Comparison of ENCODE assay signal across 8 cellular contexts in the genomic region with DNA sequence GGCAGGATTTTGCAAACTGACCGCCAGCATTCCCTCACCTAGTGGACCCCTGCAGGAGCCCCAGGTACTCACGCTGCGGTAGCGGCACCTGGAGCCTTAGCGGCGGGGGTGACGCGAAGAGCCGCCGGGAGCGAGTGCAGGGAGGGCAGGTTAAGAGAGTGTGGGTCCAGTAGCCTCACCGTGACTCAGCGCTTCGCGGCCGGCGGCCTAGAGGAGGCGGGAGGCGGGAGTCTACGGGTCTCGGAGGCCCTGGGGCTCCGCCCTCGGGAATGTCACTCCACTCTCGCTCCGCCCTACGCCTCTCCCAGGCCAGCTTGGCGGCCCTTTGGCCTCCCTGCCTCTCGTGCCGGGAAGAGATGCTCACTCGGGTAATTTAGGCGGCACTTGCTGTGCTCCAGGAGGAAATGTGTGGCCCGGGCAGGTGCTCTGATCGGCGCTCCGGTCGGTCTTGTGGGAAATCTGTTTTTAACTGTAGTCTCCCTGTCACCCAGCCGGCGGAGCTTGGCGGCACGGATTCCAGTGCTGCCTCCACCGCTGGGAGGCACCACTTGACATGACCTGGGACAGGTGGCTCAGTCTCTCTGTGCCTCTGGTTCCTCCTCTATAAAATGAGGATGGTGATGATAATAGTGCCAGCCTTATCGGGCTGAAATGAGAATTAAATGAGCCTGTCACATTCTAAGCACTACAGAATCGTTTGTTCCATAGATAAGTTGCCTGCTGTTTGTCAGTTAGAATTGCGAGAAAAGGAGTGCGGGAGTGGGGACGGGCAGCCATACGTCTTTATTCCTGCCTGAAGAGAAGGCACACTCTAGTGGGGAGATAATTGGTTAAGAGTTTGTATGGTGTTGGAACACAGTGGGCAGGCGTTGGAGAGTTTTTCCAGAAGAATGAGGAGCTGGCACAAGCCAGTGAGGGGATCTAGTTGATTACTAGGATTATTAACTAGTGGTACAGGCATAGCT. TPM values are rescaled to one million over a fixed set of nuclear protein-coding genes. Genes with fewer than 3 reads are reported as not detected.
DNase-seq lines count a peak whose midpoint lies in the region; ATAC-seq and TF ChIP-seq lines count a peak whose summit lies in the region.

PIR (minus strand) TSS at position 216 of the 965 bp plus-strand sequence. CDS start 2,076 bp downstream, outside the sequence.

- H3K36me3 Mint-ChIP-seq in activated CD4-positive, alpha-beta T cell treated with anti-CD3 and anti-CD28 coated beads, Interleukin-2, amount 10 ng/mL, durations not matched to agents 7 days and 5 days (ENCODE audit: low read depth) = no peaks in the 10 kb centered on the region

- peak within 1 kb of the TSS; percentile 76 for H3K4me3 Mint-ChIP-seq in activated CD4-positive, alpha-beta T cell treated with anti-CD3 and anti-CD28 coated beads, Interleukin-2, amount 10 ng/mL, durations not matched to agents 7 days and 5 days

- DNase-seq in BE2C = peak; percentile 88
- peak; percentile 52 for DNase-seq in GM19238 (ENCODE audit: insufficient read length, low spot score)
- peak; percentile 81 for DNase-seq in NCI-H510A treated with DMSO at 0.1 percent for 48 hours (lab: John Stamatoyannopoulos, UW)
- peak; percentile 34 for DNase-seq in activated CD4-positive, alpha-beta T cell treated with anti-CD3 and anti-CD28 coated beads, Interleukin-2, amount 10 ng/mL, durations not matched to agents 7 days and 5 days
- DNase-seq in dorsolateral prefrontal cortex = peak; percentile 62 to 90 (median 83)
- peak; percentile 89 to 95 (median 91) for DNase-seq in right lobe of liver
- peak in 2 of 3 donors; percentile 3 to 24 for DNase-seq in stimulated activated CD4-positive, alpha-beta T cell treated with anti-CD3 and anti-CD28 coated beads, TNF-alpha, amount 100 ng/mL, for 1 hour (ENCODE audit: low read depth in 3 of 3, low spot score in 1 of 3)

- peaks cover 14% of the 10 kb centered on the region for H3K4me1 Mint-ChIP-seq in activated CD4-positive, alpha-beta T cell treated with anti-CD3 and anti-CD28 coated beads, Interleukin-2, amount 10 ng/mL, durations not matched to agents 7 days and 5 days

- peak within 1 kb of the TSS in 57 of 59 donors; percentile 15 to 89 (median 75) for H3K27ac ChIP-seq in dorsolateral prefrontal cortex
- H3K27ac ChIP-seq in right lobe of liver = peak within 1 kb of the TSS; percentile 22 to 61 (median 31)

- H3K4me1 ChIP-seq in BE2C (no peaks in the 10 kb centered on the region), right lobe of liver (no peaks in the 10 kb centered on the region)

- H3K9me3 Mint-ChIP-seq in activated CD4-positive, alpha-beta T cell treated with anti-CD3 and anti-CD28 coated beads, Interleukin-2, amount 10 ng/mL, durations not matched to agents 7 days and 5 days = no peaks in the 10 kb centered on the region

- intact Hi-C loops in dorsolateral prefrontal cortex (cut with DNase I) (loop anchor here in 1 of 2 donors (10.0 kb wide), 1 partner anchor 181 kb away; no protein-coding TSS in a partner anchor), right lobe of liver (cut with DNase I) (no loop called here)

- POLR2A ChIA-PET in activated CD4-positive, alpha-beta T cell treated with anti-CD3 and anti-CD28 coated beads, Interleukin-2, amount 10 ng/mL, durations not matched to agents 7 days and 5 days (lab: Charles Lee) = interaction anchor here (0.6 kb wide), 1 partner anchor 808 kb away, joined by 3 read pairs; no protein-coding TSS in a partner anchor

- TF ChIP-seq POLR2A in right lobe of liver (IDR thresholded peaks at IDR 0.05) = peak; percentile 72

- WGBS in right lobe of liver (ENCODE audit: insufficient coverage, low coverage, low lambda C conversion rate, missing lambda C conversion rate) = 26% methylated on average over 29 of the region's 48 CpGs

- peak; percentile 60 for TF ChIP-seq CTCF in BE2C (IDR thresholded peaks at IDR 0.05; ENCODE audit: low read depth, low read length)
- peak in 49 of 56 donors; percentile 17 to 69 (median 47) for TF ChIP-seq CTCF in dorsolateral prefrontal cortex (IDR thresholded peaks at IDR 0.05 in 54 of 56, conservative IDR thresholded peaks at IDR 0.05 in 2 of 56; ENCODE audit: low read depth in 1 of 56, partially characterized antibody in 56 of 56)
- TF ChIP-seq CTCF in right lobe of liver (IDR thresholded peaks at IDR 0.05) = peak; percentile 20 to 31 (median 25)

- peak; percentile 92 for ATAC-seq in HG03378 (IDR thresholded peaks at IDR 0.05; ENCODE audit: unreplicated experiment)
- ATAC-seq in right lobe of liver = peak; percentile 99 to 100 (median 100)

- H3K9me3 ChIP-seq in BE2C = no peaks in the 10 kb centered on the region
- no peaks in the 10 kb centered on the region for H3K9me3 ChIP-seq in right lobe of liver

- H3K36me3 ChIP-seq in BE2C (no peaks in the 10 kb centered on the region), right lobe of liver (no peaks in the 10 kb centered on the region)

- H3K27me3 Mint-ChIP-seq in activated CD4-positive, alpha-beta T cell treated with anti-CD3 and anti-CD28 coated beads, Interleukin-2, amount 10 ng/mL, durations not matched to agents 7 days and 5 days = peaks cover 2% of the 10 kb centered on the region

- CTCF ChIA-PET in activated CD4-positive, alpha-beta T cell treated with anti-CD3 and anti-CD28 coated beads, Interleukin-2, amount 10 ng/mL, durations not matched to agents 7 days and 5 days (lab: Charles Lee) = no interaction called here

- H3K4me3 ChIP-seq in BE2C (ENCODE audit: low read depth, low read length) = peak within 1 kb of the TSS; percentile 73
- H3K4me3 ChIP-seq in dorsolateral prefrontal cortex = peak within 1 kb of the TSS; percentile 39 to 77 (median 61)
- peak within 1 kb of the TSS; percentile 41 to 62 (median 56) for H3K4me3 ChIP-seq in right lobe of liver

- H3K27me3 ChIP-seq in BE2C (no peaks in the 10 kb centered on the region), dorsolateral prefrontal cortex (peaks cover 0 to 64% (median 15%) of the 10 kb centered on the region in 45 donors), right lobe of liver (no peaks in the 10 kb centered on the region)

- H3K27ac Mint-ChIP-seq in activated CD4-positive, alpha-beta T cell treated with anti-CD3 and anti-CD28 coated beads, Interleukin-2, amount 10 ng/mL, durations not matched to agents 7 days and 5 days = peak within 1 kb of the TSS; percentile 83

RNA-seq across cellular contexts. Expression of gene PIR, which starts in this region (rescaled TPM):
- 8.1 TPM for polyA plus RNA-seq in BE2C (2012; ENCODE audit: insufficient read depth, insufficient read length, low read depth)
- total RNA-seq in activated CD4-positive, alpha-beta T cell treated with anti-CD3 and anti-CD28 coated beads, Interleukin-2, amount 10 ng/mL, durations not matched to agents 7 days and 5 days = 1 to 10 TPM; 1.3 to 1.7 TPM
- 10 to 100 TPM in 117 of 120 experiments, 1 to 10 TPM in 3; 9.3 to 41.2 (median 18.7) TPM for total RNA-seq in dorsolateral prefrontal cortex
- 10 to 100 TPM; 13.3 to 42.1 (median 23.1) TPM for total RNA-seq in right lobe of liver

Comparison
In these comparisons a context has a peak if more than half of its experiments do, and no peak if none do; other contexts are left out.
1. Peak in every context shown above with its lines: DNase-seq, ATAC-seq, H3K4me3 ChIP-seq and H3K27ac ChIP-seq.
2. DNase-seq: peak in every context shown above with its lines; median percentile 91 in right lobe of liver; 88 in BE2C; 83 in dorsolateral prefrontal cortex; 81 in NCI-H510A treated with DMSO at 0.1 percent for 48 hours; 52 in GM19238; 34 in activated CD4-positive, alpha-beta T cell treated with anti-CD3 and anti-CD28 coated beads, Interleukin-2, amount 10 ng/mL, durations not matched to agents 7 days and 5 days; 14 in stimulated activated CD4-positive, alpha-beta T cell treated with anti-CD3 and anti-CD28 coated beads, TNF-alpha, amount 100 ng/mL, for 1 hour.